Comparison of ENCODE assay signal across 8 cellular contexts in the genomic region with DNA sequence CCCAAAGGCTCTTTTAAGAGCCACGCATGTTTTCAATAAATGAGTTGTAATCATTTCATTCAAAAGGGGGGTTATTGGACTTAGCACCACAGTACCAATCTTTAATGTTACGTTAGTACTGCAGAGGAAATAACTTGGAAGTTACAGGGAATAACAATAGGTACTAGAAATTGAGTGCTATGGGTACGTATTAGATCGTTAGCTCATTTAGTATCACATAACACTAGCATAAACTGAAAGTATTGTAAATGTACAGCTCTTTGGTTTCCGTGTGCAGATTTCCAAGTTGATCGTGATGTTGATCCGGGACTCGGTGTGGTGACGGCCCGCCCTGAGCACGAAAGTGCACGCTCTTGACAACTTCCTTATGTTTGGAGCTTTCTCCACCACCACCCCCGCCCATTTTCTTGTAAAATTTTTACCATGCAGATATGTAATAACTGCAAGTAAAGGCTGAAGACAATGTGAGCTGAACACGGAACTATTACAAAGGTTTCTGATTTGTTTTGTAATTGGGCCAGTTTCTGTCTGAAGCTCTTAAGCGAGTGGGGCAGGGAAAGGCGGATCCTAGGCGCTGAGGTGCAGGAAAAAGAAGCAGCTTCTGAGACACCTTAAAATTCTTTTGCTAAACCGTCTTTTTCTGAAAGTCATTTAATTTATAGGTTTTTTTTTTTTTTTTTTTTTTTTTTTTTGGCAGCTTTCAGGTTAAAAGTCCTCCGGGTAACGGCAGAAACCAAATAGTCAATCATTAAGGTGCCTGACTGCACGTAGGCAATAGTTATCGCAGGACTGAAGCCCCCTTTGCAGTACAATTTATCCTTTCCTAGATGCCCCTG.
A peak's percentile ranks its signal among the peaks of the same experiment; 100 is the strongest.
DNase-seq lines count a peak whose midpoint lies in the region; ATAC-seq lines count a peak whose summit lies in the region.

No MANE protein-coding gene starts in this region.

- DNase-seq in DMS79 treated with DMSO at 0.1 percent for 48 hours (lab: John Stamatoyannopoulos, UW) (peak; percentile 20), DMS79 (lab: John Stamatoyannopoulos, UW) (no peak), NCI-H2171 (lab: John Stamatoyannopoulos, UW) (peak; percentile 46), memory B cell (ENCODE audit: low spot score in 2 of 2) (peak in 1 of 2 donors; percentile 61)
- peak; percentile 80 for DNase-seq in activated CD4-positive, alpha-beta T cell treated with anti-CD3 and anti-CD28 coated beads, Interleukin-2, amount 10 ng/mL, durations not matched to agents 7 days and 5 days
- peak; percentile 13 for DNase-seq in effector CD8-positive, alpha-beta T cell (lab: John Stamatoyannopoulos, UW)
- DNase-seq in stimulated activated naive B cell treated with anti-CD40 and anti-IgM and Interleukin-4, amounts not matched to agents 10 μg/mL and 1 μg/mL and 100 μg/mL, for 72 hours: peak; percentile 48

- H3K9me3 Mint-ChIP-seq in activated CD4-positive, alpha-beta T cell treated with anti-CD3 and anti-CD28 coated beads, Interleukin-2, amount 10 ng/mL, durations not matched to agents 7 days and 5 days: no peaks in the 10 kb centered on the region
- no peaks in the 10 kb centered on the region for H3K9me3 Mint-ChIP-seq in memory B cell
- no peaks in the 10 kb centered on the region for H3K9me3 Mint-ChIP-seq in stimulated activated naive B cell treated with anti-CD40 and anti-IgM and Interleukin-4, amounts not matched to agents 10 μg/mL and 1 μg/mL and 100 μg/mL, for 72 hours

- peaks cover 3% of the 10 kb centered on the region for H3K27me3 Mint-ChIP-seq in activated CD4-positive, alpha-beta T cell treated with anti-CD3 and anti-CD28 coated beads, Interleukin-2, amount 10 ng/mL, durations not matched to agents 7 days and 5 days
- no peaks in the 10 kb centered on the region for H3K27me3 Mint-ChIP-seq in memory B cell
- peaks cover 0 to 14% of the 10 kb centered on the region in 2 donors for H3K27me3 Mint-ChIP-seq in stimulated activated naive B cell treated with anti-CD40 and anti-IgM and Interleukin-4, amounts not matched to agents 10 μg/mL and 1 μg/mL and 100 μg/mL, for 72 hours

- CTCF ChIA-PET in activated CD4-positive, alpha-beta T cell treated with anti-CD3 and anti-CD28 coated beads, Interleukin-2, amount 10 ng/mL, durations not matched to agents 7 days and 5 days (lab: Charles Lee): interaction anchor here (0.6 to 4.7 kb wide), 11 partner anchors 10 to 133 kb away, joined by 3 to 19 read pairs (median 6); a partner anchor contains a TSS

- peaks cover 50% of the 10 kb centered on the region for H3K4me1 Mint-ChIP-seq in activated CD4-positive, alpha-beta T cell treated with anti-CD3 and anti-CD28 coated beads, Interleukin-2, amount 10 ng/mL, durations not matched to agents 7 days and 5 days
- peaks cover 32% of the 10 kb centered on the region for H3K4me1 Mint-ChIP-seq in memory B cell
- H3K4me1 Mint-ChIP-seq in stimulated activated naive B cell treated with anti-CD40 and anti-IgM and Interleukin-4, amounts not matched to agents 10 μg/mL and 1 μg/mL and 100 μg/mL, for 72 hours: peaks cover 36 to 67% of the 10 kb centered on the region in 2 donors

- peaks cover 22% of the 10 kb centered on the region for H3K36me3 Mint-ChIP-seq in activated CD4-positive, alpha-beta T cell treated with anti-CD3 and anti-CD28 coated beads, Interleukin-2, amount 10 ng/mL, durations not matched to agents 7 days and 5 days (ENCODE audit: low read depth)
- H3K36me3 Mint-ChIP-seq in memory B cell: peaks cover 8% of the 10 kb centered on the region
- H3K36me3 Mint-ChIP-seq in stimulated activated naive B cell treated with anti-CD40 and anti-IgM and Interleukin-4, amounts not matched to agents 10 μg/mL and 1 μg/mL and 100 μg/mL, for 72 hours: peaks cover 46 to 47% of the 10 kb centered on the region in 2 donors

- H3K4me3 Mint-ChIP-seq in activated CD4-positive, alpha-beta T cell treated with anti-CD3 and anti-CD28 coated beads, Interleukin-2, amount 10 ng/mL, durations not matched to agents 7 days and 5 days: peak overlapping the region; percentile 92
- H3K4me3 Mint-ChIP-seq in memory B cell: peak overlapping the region; percentile 96
- H3K4me3 Mint-ChIP-seq in stimulated activated naive B cell treated with anti-CD40 and anti-IgM and Interleukin-4, amounts not matched to agents 10 μg/mL and 1 μg/mL and 100 μg/mL, for 72 hours: peak overlapping the region; percentile 83 to 92

- ATAC-seq in memory B cell (ENCODE audit: low read depth) (peak; percentile 12), GM18868 (IDR thresholded peaks at IDR 0.05; ENCODE audit: unreplicated experiment) (no peak)
- peak; percentile 8 to 12 for ATAC-seq in stimulated activated naive B cell treated with anti-CD40 and anti-IgM and Interleukin-4, amounts not matched to agents 10 μg/mL and 1 μg/mL and 100 μg/mL, for 72 hours (replicated peaks)

- POLR2A ChIA-PET in activated CD4-positive, alpha-beta T cell treated with anti-CD3 and anti-CD28 coated beads, Interleukin-2, amount 10 ng/mL, durations not matched to agents 7 days and 5 days (lab: Charles Lee): interaction anchor here (0.7 to 6.5 kb wide), 29 partner anchors 9 to 1714 kb away, joined by 3 to 499 read pairs (median 8); a partner anchor contains a TSS

- H3K27ac Mint-ChIP-seq in activated CD4-positive, alpha-beta T cell treated with anti-CD3 and anti-CD28 coated beads, Interleukin-2, amount 10 ng/mL, durations not matched to agents 7 days and 5 days: peak overlapping the region; percentile 97
- H3K27ac Mint-ChIP-seq in memory B cell: peak overlapping the region; percentile 99
- peak overlapping the region; percentile 100 for H3K27ac Mint-ChIP-seq in stimulated activated naive B cell treated with anti-CD40 and anti-IgM and Interleukin-4, amounts not matched to agents 10 μg/mL and 1 μg/mL and 100 μg/mL, for 72 hours
